ENCODE assay signal across 9 cellular contexts in the genomic region with DNA sequence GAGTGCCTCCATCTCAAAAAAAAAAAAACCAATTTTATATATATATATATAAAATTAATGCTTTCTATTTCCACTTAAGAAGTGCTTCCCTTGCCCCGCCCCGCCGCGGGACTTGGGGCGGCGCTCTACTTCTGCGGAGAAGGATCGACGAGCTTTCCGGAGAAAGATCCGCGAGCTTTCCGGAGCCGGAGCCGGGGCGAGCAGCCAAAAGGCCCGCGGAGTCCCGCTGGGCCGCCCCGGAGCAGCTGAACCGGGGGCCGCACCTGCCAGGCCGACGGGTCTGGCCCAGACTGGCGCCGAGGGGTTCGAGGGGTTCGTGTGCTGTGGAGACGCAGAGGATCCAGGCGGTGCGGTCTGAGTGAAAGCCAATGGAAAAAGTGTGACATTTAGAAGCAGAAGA. TPM values are rescaled to one million over a fixed set of nuclear protein-coding genes. Genes with fewer than 3 reads are reported as not detected.
DNase-seq lines count a peak whose midpoint lies in the region; ATAC-seq and TF ChIP-seq lines count a peak whose summit lies in the region.
"Had no signal": no experiment of that assay in that cellular context is flagged by ENCODE, and none has a peak within 500 bp of the region (broad histone marks: within the 10 kb centered on the region; RNA-seq: fewer than 3 reads in every experiment).

No MANE protein-coding gene starts in this region.

- H3K27ac ChIP-seq in duodenal mucosa (ENCODE audit: low read depth, low read length) (no peak overlapping the region), lung (ENCODE audit: low read depth in 1 of 2, low read length in 1 of 2) (peak overlapping the region in 1 of 2 donors; percentile 35), tibial artery (peak overlapping the region; percentile 66 to 72)

- peak; percentile 40 for DNase-seq in NCI-H2227 (lab: John Stamatoyannopoulos, UW; ENCODE audit: unreplicated experiment)
- no peak for DNase-seq in NCI-H2227 treated with DMSO at 0.1 percent for 48 hours (lab: John Stamatoyannopoulos, UW)
- peak; percentile 40 for DNase-seq in lung (ENCODE audit: low spot score)
- DNase-seq in tibial artery, result peak; percentile 53 to 75
- DNase-seq in NCI-H1694 treated with DMSO at 0.1 percent for 48 hours (lab: John Stamatoyannopoulos, UW), result no peak
- DNase-seq in NCI-H748 (lab: John Stamatoyannopoulos, UW; ENCODE audit: unreplicated experiment), result no peak
- DNase-seq: glutamatergic neuron had no signal

- H3K36me3 ChIP-seq in duodenal mucosa (ENCODE audit: control insufficient read depth in 1 of 2, insufficient read depth in 2 of 2, low read length in 2 of 2) (no peaks in the 10 kb centered on the region), lung (ENCODE audit: control insufficient read depth in 2 of 2, insufficient read depth in 2 of 2, low read length in 2 of 2) (no peaks in the 10 kb centered on the region), tibial artery (no peaks in the 10 kb centered on the region)

- H3K9me3 ChIP-seq in duodenal mucosa (ENCODE audit: control insufficient read depth in 1 of 2, low read length in 2 of 2) (peaks cover 0 to 5% of the 10 kb centered on the region in 2 donors), lung (ENCODE audit: control insufficient read depth in 2 of 2, insufficient read depth in 1 of 2, low read length in 1 of 2) (no peaks in the 10 kb centered on the region), tibial artery (no peaks in the 10 kb centered on the region)

- intact Hi-C loops in tibial artery (cut with DNase I; ENCODE audit: low total_unique reads), result no loop called here

- H3K27me3 ChIP-seq in duodenal mucosa (ENCODE audit: control insufficient read depth in 1 of 2, insufficient read depth in 2 of 2, low read length in 2 of 2), result no peaks in the 10 kb centered on the region
- no peaks in the 10 kb centered on the region for H3K27me3 ChIP-seq in lung (ENCODE audit: control insufficient read depth, insufficient read depth)
- H3K27me3 ChIP-seq in tibial artery, result no peaks in the 10 kb centered on the region

- TF ChIP-seq CTCF in lung (IDR thresholded peaks at IDR 0.05; ENCODE audit: control extremely low read depth, extremely low read depth) (no peak), tibial artery (IDR thresholded peaks at IDR 0.05) (no peak)

- H3K4me1 ChIP-seq in duodenal mucosa (ENCODE audit: control insufficient read depth in 1 of 2, insufficient read depth in 2 of 2, low read length in 2 of 2) (no peaks in the 10 kb centered on the region), lung (ENCODE audit: control insufficient read depth in 2 of 2, insufficient read depth in 2 of 2, low read length in 2 of 2) (no peaks in the 10 kb centered on the region), tibial artery (peaks cover 0 to 15% (median 3%) of the 10 kb centered on the region in 4 donors)

- peak overlapping the region; percentile 58 to 63 for H3K4me3 ChIP-seq in duodenal mucosa (ENCODE audit: low read depth in 1 of 2, low read length in 2 of 2)
- no peak overlapping the region for H3K4me3 ChIP-seq in lung
- peak overlapping the region; percentile 46 to 57 for H3K4me3 ChIP-seq in tibial artery

- 5 to 7% methylated on average over 32 of the region's 32 CpGs for WGBS in lung, 2 donors

- peak; percentile 16 for ATAC-seq in lung (ENCODE audit: insufficient read depth, low FRiP score)
- ATAC-seq in GM19324 (IDR thresholded peaks at IDR 0.05; ENCODE audit: low FRiP score, unreplicated experiment), result no peak

- H3K9ac ChIP-seq in duodenal mucosa (ENCODE audit: low read depth in 1 of 2, low read length in 2 of 2), result peak overlapping the region; percentile 49 to 55

RNA-seq across cellular contexts. Expression of a gene that starts 50.7 kb away (rescaled TPM):
- under 1 TPM; 0.34 TPM for total RNA-seq in lung
- polyA plus RNA-seq in lung, result under 1 TPM; 0.09 to 0.30 TPM

Comparison
In these comparisons a context has a peak if more than half of its experiments do, and no peak if none do; other contexts are left out.
1. DNase-seq: peak in NCI-H2227 (single experiment), lung (single experiment) and tibial artery (2 of 2); none in NCI-H2227 treated with DMSO at 0.1 percent for 48 hours (single experiment), NCI-H1694 treated with DMSO at 0.1 percent for 48 hours (single experiment) and NCI-H748 (single experiment).